8 cellular contexts compared by ENCODE assay signal in the genomic region with DNA sequence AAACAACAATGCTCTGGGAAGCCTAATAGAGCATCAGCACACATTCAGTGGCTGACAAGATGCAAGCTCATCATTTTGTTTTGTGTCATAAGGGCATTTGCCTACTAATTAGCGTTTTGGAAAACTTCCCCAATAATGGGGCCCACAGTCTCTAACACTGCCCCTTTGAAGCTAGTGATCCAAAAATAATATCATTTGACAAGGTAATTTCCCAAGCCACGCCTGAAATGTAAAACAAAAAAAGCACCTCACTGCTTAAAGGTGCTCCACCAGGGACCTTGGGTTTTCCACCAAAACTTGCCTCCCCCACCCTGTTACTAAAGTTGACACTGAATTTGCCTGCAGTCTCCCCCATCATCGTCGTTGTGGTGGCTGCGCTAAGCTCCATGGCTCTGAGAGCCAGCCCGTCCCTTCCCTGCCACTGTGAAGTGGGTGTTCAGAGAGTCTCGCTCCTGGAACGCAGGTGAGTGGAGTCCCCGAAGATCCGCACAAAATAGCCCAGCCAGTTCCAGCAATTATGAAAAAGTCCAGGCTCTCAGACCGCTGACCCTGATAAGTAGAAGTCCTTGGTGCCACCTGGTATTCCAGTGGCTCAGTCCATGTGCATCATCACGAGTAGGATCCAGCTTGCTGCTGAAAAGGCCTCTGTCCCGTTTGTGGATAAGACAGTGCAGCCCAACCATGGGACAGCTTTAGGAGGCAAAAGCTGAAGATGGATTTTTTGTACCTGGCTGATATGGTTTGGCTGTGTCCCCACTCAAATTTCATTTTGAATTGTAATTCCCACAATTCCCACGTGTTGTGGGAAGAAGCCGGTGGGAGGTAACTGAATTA.
DNase-seq lines count a peak whose midpoint lies in the region; ATAC-seq and TF ChIP-seq lines count a peak whose summit lies in the region.
"Had no signal": no experiment of that assay in that cellular context is flagged by ENCODE, and none has a peak within 500 bp of the region (broad histone marks: within the 10 kb centered on the region; RNA-seq: fewer than 3 reads in every experiment).

No MANE protein-coding gene starts in this region.

- DNase-seq in nephron progenitor cell (no peak), NCI-H2029 treated with DMSO at 0.1 percent for 48 hours (lab: John Stamatoyannopoulos, UW) (no peak), NCI-H774 (lab: John Stamatoyannopoulos, UW) (no peak), AG20443 (ENCODE audit: low spot score) (no peak)
- DNase-seq: activated gamma-delta T cell had no signal

- no peaks in the 10 kb centered on the region for H3K27me3 Mint-ChIP-seq in nephron progenitor cell (ENCODE audit: low read depth, poor library complexity)

- peak; percentile 54 for ATAC-seq in GM18868 (IDR thresholded peaks at IDR 0.05; ENCODE audit: unreplicated experiment)
- peak; percentile 62 for ATAC-seq in GM21529 (IDR thresholded peaks at IDR 0.05; ENCODE audit: unreplicated experiment)
- peak; percentile 44 for ATAC-seq in HG03342 (IDR thresholded peaks at IDR 0.05; ENCODE audit: unreplicated experiment)

- H3K36me3 Mint-ChIP-seq in nephron progenitor cell (ENCODE audit: low read depth): peaks cover 29% of the 10 kb centered on the region

- TF ChIP-seq CTCF in nephron progenitor cell (IDR thresholded peaks at IDR 0.05): no peak

- peaks cover 4% of the 10 kb centered on the region for H3K9me3 Mint-ChIP-seq in nephron progenitor cell

- peak overlapping the region; percentile 93 for H3K27ac Mint-ChIP-seq in nephron progenitor cell

- H3K4me3 Mint-ChIP-seq in nephron progenitor cell: no peak overlapping the region

- H3K4me1 Mint-ChIP-seq in nephron progenitor cell: peaks cover 19% of the 10 kb centered on the region
